18 cellular contexts compared by ENCODE assay signal in genomic region chr11:23010790-23011340, GRCh38.
"Had no signal": no experiment of that assay in that cellular context is flagged by ENCODE, and none has a peak within 500 bp of the region (broad histone marks: within the 10 kb centered on the region; RNA-seq: fewer than 3 reads in every experiment).

No MANE protein-coding gene starts in this region.

- H3K4me1 ChIP-seq: colonic mucosa, esophagus squamous epithelium, gastroesophageal sphincter had no signal

- H3K36me3 ChIP-seq: colonic mucosa, esophagus squamous epithelium, gastroesophageal sphincter had no signal

- H3K4me3 ChIP-seq: colonic mucosa, esophagus squamous epithelium, gastroesophageal sphincter had no signal

- ATAC-seq: gastroesophageal sphincter; left cardiac atrium; left ventricle myocardium superior; naive thymus-derived CD8-positive, alpha-beta T cell; right cardiac atrium; stimulated activated memory B cell treated with anti-CD40 and anti-IgM and Interleukin-4, amounts not matched to agents 10 μg/mL and 1 μg/mL and 100 μg/mL, for 72 hours had no signal

- DNase-seq: cerebellar nuclear complex; colonic mucosa; dermis blood vessel endothelial cell; esophagus squamous epithelium; foreskin fibroblast; glutamatergic neuron; immature natural killer cell; left cardiac atrium; left ventricle myocardium superior; mammary epithelial cell; naive thymus-derived CD8-positive, alpha-beta T cell; right cardiac atrium; stimulated activated CD4-positive, alpha-beta T cell treated with anti-CD3 and anti-CD28 coated beads, Interleukin-4, amount 100 ng/mL, for 1 hour; stimulated activated CD8-positive, alpha-beta memory T cell treated with anti-CD3 and anti-CD28 coated beads, Interleukin-4, amount 100 ng/mL, for 48 hours; substantia nigra; trophoblast cell had no signal

- H3K27me3 ChIP-seq: colonic mucosa, esophagus squamous epithelium, gastroesophageal sphincter had no signal

- H3K27ac ChIP-seq: colonic mucosa, esophagus squamous epithelium, gastroesophageal sphincter had no signal

- H3K9me3 ChIP-seq: colonic mucosa, esophagus squamous epithelium, gastroesophageal sphincter had no signal
